Comparison of ENCODE assay signal across 1 cellular context in genomic region chr3:129166579-129167332, GRCh38.
TF ChIP-seq lines count a peak whose summit lies in the region.

No MANE protein-coding gene starts in this region.

TF ChIP-seq in WTC11, 78 proteins besides CTCF, POLR2A, EP300 and RAD21:
- TF ChIP-seq ZNF671 (CRISPR knock-in tag; IDR thresholded peaks at IDR 0.05) (no peak), CREM (CRISPR knock-in tag; IDR thresholded peaks at IDR 0.05) (0 out of 2 replicates have a peak, but pooled peaks have one; percentile 46)
